In the genomic region with DNA sequence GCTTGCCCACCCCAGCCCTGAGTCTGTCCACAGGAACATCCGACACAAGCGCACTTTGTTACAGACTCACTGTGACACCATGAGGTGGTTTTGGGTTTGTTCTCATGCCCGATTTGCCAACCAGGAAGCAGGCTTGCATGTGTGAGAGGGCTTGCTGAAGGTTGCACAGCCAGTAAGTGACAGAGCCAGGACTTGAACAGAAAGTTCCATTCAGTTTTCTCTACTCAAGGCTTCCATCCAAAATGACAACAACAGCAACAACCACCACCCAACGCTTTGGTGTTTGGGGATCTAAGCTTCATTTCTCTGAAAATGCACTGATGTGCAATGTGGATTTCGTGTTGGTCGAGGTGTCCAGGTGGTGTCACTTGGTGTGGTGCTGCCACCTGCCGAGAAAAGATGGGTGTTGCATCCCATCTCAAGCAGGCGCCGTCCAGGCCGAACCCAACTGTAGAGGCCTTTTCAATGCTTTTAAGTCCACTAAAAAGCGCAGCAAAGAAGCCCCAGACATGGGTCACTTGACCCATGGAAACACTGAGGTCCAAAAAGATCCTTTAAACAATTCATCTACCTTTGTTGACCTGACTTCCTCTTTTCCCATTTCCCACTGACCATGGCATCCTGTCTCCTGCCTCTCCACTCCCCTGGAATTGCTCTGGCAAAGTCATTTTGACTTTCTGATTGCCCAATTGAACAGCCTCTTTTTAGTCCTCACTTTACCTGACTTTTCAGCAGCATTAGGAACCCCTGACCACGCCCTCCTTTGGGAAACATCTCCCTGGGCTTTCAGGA, we compare ENCODE assay signal across 8 cellular contexts. TPM values are rescaled to one million over a fixed set of nuclear protein-coding genes. Genes with fewer than 3 reads are reported as not detected.
A peak's percentile ranks its signal among the peaks of the same experiment; 100 is the strongest.
DNase-seq lines count a peak whose midpoint lies in the region; ATAC-seq and TF ChIP-seq lines count a peak whose summit lies in the region.

No MANE protein-coding gene starts in this region.

- peak overlapping the region; percentile 42; the same call in 1 of the 2 replicates for H3K9ac ChIP-seq in OCI-LY3 (ENCODE audit: low read length)

- no peaks in the 10 kb centered on the region for H3K9me3 ChIP-seq in OCI-LY3 (ENCODE audit: insufficient read depth, low read length)

- peak overlapping the region; percentile 90 for H2AFZ ChIP-seq in OCI-LY3 (ENCODE audit: low read depth, low read length)

- no peak overlapping the region for H3K4me3 Mint-ChIP-seq in neural crest cell

- no peaks in the 10 kb centered on the region for H3K9me3 Mint-ChIP-seq in neural crest cell

- no peak overlapping the region for H3K27ac ChIP-seq in OCI-LY3 (ENCODE audit: low read length)

- peak overlapping the region; percentile 51 for H3K4me3 ChIP-seq in OCI-LY3 (ENCODE audit: low read length)

- no peaks in the 10 kb centered on the region for H3K36me3 Mint-ChIP-seq in neural crest cell (ENCODE audit: low read depth)

- H3K4me1 ChIP-seq in OCI-LY3 (ENCODE audit: low read length) = peaks cover 54% of the 10 kb centered on the region

- no peaks in the 10 kb centered on the region for H3K79me2 ChIP-seq in OCI-LY3 (ENCODE audit: low read length)

- no peak for ATAC-seq in GM19467 (IDR thresholded peaks at IDR 0.05; ENCODE audit: unreplicated experiment)

- peaks cover 21% of the 10 kb centered on the region for H3K4me1 Mint-ChIP-seq in neural crest cell

- no peaks in the 10 kb centered on the region for H3K27me3 ChIP-seq in OCI-LY3 (ENCODE audit: low read depth, low read length)

- no peaks in the 10 kb centered on the region for H3K36me3 ChIP-seq in OCI-LY3 (replicated peaks; ENCODE audit: low read depth, low read length)

- H4K20me1 ChIP-seq in OCI-LY3 (ENCODE audit: insufficient read depth, low read length) = no peaks in the 10 kb centered on the region

- no peak overlapping the region for H3K27ac Mint-ChIP-seq in neural crest cell (ENCODE audit: unreplicated experiment)

- H3K4me2 ChIP-seq in OCI-LY3 (ENCODE audit: low read length) = peak overlapping the region; percentile 70

- peak; percentile 90 for TF ChIP-seq CTCF in GM10266 (IDR thresholded peaks at IDR 0.05; ENCODE audit: control insufficient read depth, insufficient read depth, low read depth, missing control alignments)
- TF ChIP-seq CTCF in OCI-LY3 (IDR thresholded peaks at IDR 0.05; ENCODE audit: low read depth, low read length) = peak; percentile 72
- peak; percentile 89 for TF ChIP-seq CTCF in neural crest cell (conservative IDR thresholded peaks at IDR 0.05)

- peak; percentile 82 for DNase-seq in GM10266 (ENCODE audit: extremely low spot score)
- peak; percentile 66 for DNase-seq in HPDE6-E6E7 (ENCODE audit: extremely low spot score)
- DNase-seq in activated T-cell treated with anti-CD3 and anti-CD28 coated beads, Interleukin-2, amount 50 U/mL, for 1 hour = peak; percentile 83
- DNase-seq in fibroblast of gingiva (ENCODE audit: low read depth) = peak; percentile 33
- DNase-seq in neural crest cell (ENCODE audit: low read depth, low spot score) = peak; percentile 72
- peak; percentile 32 for DNase-seq in stromal cell of bone marrow (ENCODE audit: low read depth)

- H3K27me3 Mint-ChIP-seq in neural crest cell (ENCODE audit: low read depth) = no peaks in the 10 kb centered on the region

RNA-seq across cellular contexts. Expression of gene CITED4, which starts 12.2 kb away (rescaled TPM):
- total RNA-seq in neural crest cell = 11.3 TPM in 2 replicates

Comparison
In these comparisons a context has a peak if more than half of its experiments do, and no peak if none do; other contexts are left out.
1. DNase-seq: peak in every context shown above with its lines; median percentile 83 in activated T-cell treated with anti-CD3 and anti-CD28 coated beads, Interleukin-2, amount 50 U/mL, for 1 hour; 82 in GM10266; 72 in neural crest cell; 66 in HPDE6-E6E7; 33 in fibroblast of gingiva; 32 in stromal cell of bone marrow.